Comparison of ENCODE assay signal across 11 cellular contexts in genomic region chr3:86923071-86923476, GRCh38.
DNase-seq lines count a peak whose midpoint lies in the region; ATAC-seq and TF ChIP-seq lines count a peak whose summit lies in the region.
"Had no signal": no experiment of that assay in that cellular context is flagged by ENCODE, and none has a peak within 500 bp of the region (broad histone marks: within the 10 kb centered on the region; RNA-seq: fewer than 3 reads in every experiment).

No MANE protein-coding gene starts in this region.

- no peak overlapping the region for H3K4me3 Mint-ChIP-seq in type B pancreatic cell
- H3K4me3 Mint-ChIP-seq: activated naive CD4-positive, alpha-beta T cell treated with anti-CD3 and anti-CD28 coated beads, Interleukin-2, amount 50 U/mL, for 24 hours had no signal

- H3K36me3 ChIP-seq in gastroesophageal sphincter = no peaks in the 10 kb centered on the region
- H3K36me3 ChIP-seq in transverse colon = no peaks in the 10 kb centered on the region

- intact Hi-C loops in transverse colon (cut with DNase I; ENCODE audit: low total_unique reads) = no loop called here

- peak; percentile 70 for ATAC-seq in gastroesophageal sphincter

- H3K27ac Mint-ChIP-seq in type B pancreatic cell = peak overlapping the region; percentile 74
- H3K27ac Mint-ChIP-seq: activated naive CD4-positive, alpha-beta T cell treated with anti-CD3 and anti-CD28 coated beads, Interleukin-2, amount 50 U/mL, for 24 hours had no signal

- H3K9me3 ChIP-seq in gastroesophageal sphincter = no peaks in the 10 kb centered on the region
- H3K9me3 ChIP-seq in transverse colon = no peaks in the 10 kb centered on the region
- H3K9me3 ChIP-seq: testis had no signal

- DNase-seq in HCEC 1CT (peak; percentile 89), SK-MEL-5 (ENCODE audit: low read depth, low spot score) (peak; percentile 25), type B pancreatic cell (ENCODE audit: extremely low spot score, unreplicated experiment) (no peak), AML-193 (lab: John Stamatoyannopoulos, UW) (no peak), transverse colon (no peak), NOMO-1 treated with DMSO at 0.1 percent for 48 hours (lab: John Stamatoyannopoulos, UW; ENCODE audit: unreplicated experiment) (no peak)
- DNase-seq: activated CD4-positive, alpha-beta T cell treated with anti-CD3 and anti-CD28 coated beads, Interleukin-2, amount 50 U/mL, for 48 hours; testis had no signal

- H3K4me3 ChIP-seq in gastroesophageal sphincter = no peak overlapping the region
- no peak overlapping the region for H3K4me3 ChIP-seq in transverse colon
- H3K4me3 ChIP-seq: testis had no signal

- no peaks in the 10 kb centered on the region for H3K36me3 Mint-ChIP-seq in type B pancreatic cell
- H3K36me3 Mint-ChIP-seq: activated naive CD4-positive, alpha-beta T cell treated with anti-CD3 and anti-CD28 coated beads, Interleukin-2, amount 50 U/mL, for 24 hours had no signal

- no peak for TF ChIP-seq POLR2A in gastroesophageal sphincter (IDR thresholded peaks at IDR 0.05)
- TF ChIP-seq POLR2A in transverse colon (IDR thresholded peaks at IDR 0.05) = no peak

- H3K27ac ChIP-seq in gastroesophageal sphincter = peak overlapping the region in 2 of 4 donors; percentile 17 to 37
- H3K27ac ChIP-seq in transverse colon = no peak overlapping the region
- H3K27ac ChIP-seq: parathyroid adenoma, testis had no signal

- H3K4me1 ChIP-seq in gastroesophageal sphincter (no peaks in the 10 kb centered on the region), transverse colon (no peaks in the 10 kb centered on the region)
- H3K4me1 ChIP-seq: parathyroid adenoma, testis had no signal

- H3K27me3 ChIP-seq in gastroesophageal sphincter = no peaks in the 10 kb centered on the region
- no peaks in the 10 kb centered on the region for H3K27me3 ChIP-seq in transverse colon
- H3K27me3 ChIP-seq: testis had no signal

- H3K27me3 Mint-ChIP-seq in type B pancreatic cell = no peaks in the 10 kb centered on the region
- H3K27me3 Mint-ChIP-seq: activated naive CD4-positive, alpha-beta T cell treated with anti-CD3 and anti-CD28 coated beads, Interleukin-2, amount 50 U/mL, for 24 hours had no signal

- no peaks in the 10 kb centered on the region for H3K4me1 Mint-ChIP-seq in type B pancreatic cell (ENCODE audit: unreplicated experiment)
- H3K4me1 Mint-ChIP-seq: activated naive CD4-positive, alpha-beta T cell treated with anti-CD3 and anti-CD28 coated beads, Interleukin-2, amount 50 U/mL, for 24 hours had no signal

- TF ChIP-seq EP300 in gastroesophageal sphincter (IDR thresholded peaks at IDR 0.05) (no peak), transverse colon (IDR thresholded peaks at IDR 0.05; ENCODE audit: low read depth) (no peak)

- 33 to 53% methylated on average over 1 to 2 of the region's 3 CpGs for WGBS in gastroesophageal sphincter (ENCODE audit: low coverage in 1 of 2), 2 donors
- WGBS in transverse colon (ENCODE audit: low coverage in 1 of 2), 2 donors = 70 to 78% methylated on average over 3 of the region's 3 CpGs

- in situ Hi-C loops in SK-MEL-5 (cut with HindIII; ENCODE audit: low pct_unique_long_range_greater_than_20kb, low sequenced_read_pairs) (no loop called here), transverse colon (cut with MboI; ENCODE audit: low pct_ligation_motif_present in 1 of 4, low pct_unique_long_range_greater_than_20kb in 1 of 4, low sequenced_read_pairs in 3 of 4) (no loop called here)

- TF ChIP-seq CTCF in gastroesophageal sphincter (IDR thresholded peaks at IDR 0.05) (no peak), type B pancreatic cell (conservative IDR thresholded peaks at IDR 0.05) (no peak), transverse colon (IDR thresholded peaks at IDR 0.05) (no peak)

- no peaks in the 10 kb centered on the region for H3K9me3 Mint-ChIP-seq in type B pancreatic cell

Comparison
In these comparisons a context has a peak if more than half of its experiments do, and no peak if none do; other contexts are left out.
1. DNase-seq: peak in HCEC 1CT (single experiment) and SK-MEL-5 (single experiment); none in type B pancreatic cell (single experiment), AML-193 (0 of 2), transverse colon (single experiment) and NOMO-1 treated with DMSO at 0.1 percent for 48 hours (single experiment).